Comparison of ENCODE assay signal across 13 cellular contexts in genomic region chr20:38270869-38271608, GRCh38. TPM values are rescaled to one million over a fixed set of nuclear protein-coding genes. Genes with fewer than 3 reads are reported as not detected.
A peak's percentile ranks its signal among the peaks of the same experiment; 100 is the strongest.
DNase-seq lines count a peak whose midpoint lies in the region; ATAC-seq and TF ChIP-seq lines count a peak whose summit lies in the region.
"Had no signal": no experiment of that assay in that cellular context is flagged by ENCODE, and none has a peak within 500 bp of the region (broad histone marks: within the 10 kb centered on the region; RNA-seq: fewer than 3 reads in every experiment).

No MANE protein-coding gene starts in this region.

- intact Hi-C loops in left ventricle myocardium inferior (cut with micrococcal nuclease) (no loop called here), head of caudate nucleus (cut with DNase I) (no loop called here)

- H3K27ac Mint-ChIP-seq in HFFc6, result peak overlapping the region; percentile 82
- H3K27ac Mint-ChIP-seq: activated B cell treated with CpG ODN at 0.5 μM for 24 hours; dendritic cell treated with granulocyte-macrophage colony-stimulating factor and Interleukin-4, amounts not matched to agents 40 ng/mL and 50 ng/mL, for 4 days; natural killer cell treated with Interleukin-12 subunit alpha and Interleukin-12 subunit beta and Interleukin-15 and Interleukin-18, amount 100 ng/mL, for 72 hours had no signal

- H3K27ac ChIP-seq in left ventricle myocardium inferior (replicated peaks), result peak overlapping the region; percentile 80

- peaks cover 21% of the 10 kb centered on the region for H3K36me3 Mint-ChIP-seq in HFFc6 (ENCODE audit: low read depth)
- H3K36me3 Mint-ChIP-seq: natural killer cell treated with Interleukin-12 subunit alpha and Interleukin-12 subunit beta and Interleukin-15 and Interleukin-18, amount 100 ng/mL, for 72 hours had no signal

- peaks cover 13% of the 10 kb centered on the region; the same call in 1 of the 2 replicates for H3K9me3 Mint-ChIP-seq in HFFc6
- H3K9me3 Mint-ChIP-seq: activated B cell treated with CpG ODN at 0.5 μM for 24 hours; dendritic cell treated with granulocyte-macrophage colony-stimulating factor and Interleukin-4, amounts not matched to agents 40 ng/mL and 50 ng/mL, for 4 days; natural killer cell treated with Interleukin-12 subunit alpha and Interleukin-12 subunit beta and Interleukin-15 and Interleukin-18, amount 100 ng/mL, for 72 hours had no signal

- ATAC-seq in GM19035 (IDR thresholded peaks at IDR 0.05; ENCODE audit: unreplicated experiment), result no peak
- ATAC-seq in GM21529 (IDR thresholded peaks at IDR 0.05; ENCODE audit: unreplicated experiment), result no peak
- ATAC-seq: stimulated activated naive CD8-positive, alpha-beta T cell treated with anti-CD3 and anti-CD28 coated beads, Interleukin-15, Interleukin-2, amounts not matched to agents 100 U/mL and 50 U/mL, for 24 hours had no signal

- peaks cover 36% of the 10 kb centered on the region for H3K4me1 ChIP-seq in left ventricle myocardium inferior

- no peaks in the 10 kb centered on the region for H3K27me3 ChIP-seq in left ventricle myocardium inferior (ENCODE audit: low read depth)

- H3K4me3 Mint-ChIP-seq in HFFc6, result peak overlapping the region; percentile 71
- H3K4me3 Mint-ChIP-seq: activated B cell treated with CpG ODN at 0.5 μM for 24 hours; dendritic cell treated with granulocyte-macrophage colony-stimulating factor and Interleukin-4, amounts not matched to agents 40 ng/mL and 50 ng/mL, for 4 days; natural killer cell treated with Interleukin-12 subunit alpha and Interleukin-12 subunit beta and Interleukin-15 and Interleukin-18, amount 100 ng/mL, for 72 hours had no signal

- no peaks in the 10 kb centered on the region; the same call in 1 of the 2 replicates for H3K27me3 Mint-ChIP-seq in HFFc6 (ENCODE audit: insufficient read depth)

- peak; percentile 89 for DNase-seq in HFFc6
- peak; percentile 96 for DNase-seq in astrocyte of the hippocampus (ENCODE audit: low read depth, low spot score)
- DNase-seq in left ventricle myocardium inferior, result peak; percentile 77
- DNase-seq in stromal cell of bone marrow (ENCODE audit: low read depth), result peak; percentile 97
- no peak for DNase-seq in head of caudate nucleus
- DNase-seq in NCI-H774 (lab: John Stamatoyannopoulos, UW), result no peak
- DNase-seq: activated B cell treated with CpG ODN at 0.5 μM for 24 hours; NCI-H1694 treated with DMSO at 0.1 percent for 48 hours; stimulated activated naive CD8-positive, alpha-beta T cell treated with anti-CD3 and anti-CD28 coated beads, Interleukin-15, Interleukin-2, amounts not matched to agents 100 U/mL and 50 U/mL, for 24 hours had no signal

- TF ChIP-seq CTCF in HFFc6 (IDR thresholded peaks at IDR 0.05), result no peak
- TF ChIP-seq CTCF in left ventricle myocardium inferior (IDR thresholded peaks at IDR 0.05; ENCODE audit: borderline replicate concordance), result peak; percentile 26

- peaks cover 68% of the 10 kb centered on the region for H3K4me1 Mint-ChIP-seq in HFFc6 (ENCODE audit: low read depth)
- H3K4me1 Mint-ChIP-seq: activated B cell treated with CpG ODN at 0.5 μM for 24 hours had no signal

- no peak overlapping the region for H3K4me3 ChIP-seq in left ventricle myocardium inferior

- no peaks in the 10 kb centered on the region for H3K36me3 ChIP-seq in left ventricle myocardium inferior

- peaks cover 10% of the 10 kb centered on the region for H3K9me3 ChIP-seq in left ventricle myocardium inferior (replicated peaks)

RNA-seq across cellular contexts. Expression of gene KIAA1755, which starts 10.5 kb away (rescaled TPM):
- 1 to 10 TPM; 1.2 to 4.4 (median 2.2) TPM for total RNA-seq in HFFc6 (2021; fragmentation: NEBNext Ultra II Directional; extraction: Animal tissue kit (Norgen Biotek cat#: 25700))
- 7.1 TPM for total RNA-seq in left ventricle myocardium inferior
- total RNA-seq: activated B cell treated with CpG ODN at 0.5 μM for 24 hours; natural killer cell treated with Interleukin-12 subunit alpha and Interleukin-12 subunit beta and Interleukin-15 and Interleukin-18, amount 100 ng/mL, for 72 hours had no signal

RNA-seq across cellular contexts. Expression of gene BPI, which starts 32.9 kb away (rescaled TPM):
- not detected for total RNA-seq in HFFc6 (2021; fragmentation: NEBNext Ultra II Directional; extraction: Animal tissue kit (Norgen Biotek cat#: 25700))
- total RNA-seq in left ventricle myocardium inferior, result not detected
- total RNA-seq: activated B cell treated with CpG ODN at 0.5 μM for 24 hours; natural killer cell treated with Interleukin-12 subunit alpha and Interleukin-12 subunit beta and Interleukin-15 and Interleukin-18, amount 100 ng/mL, for 72 hours had no signal

Comparison
In these comparisons a context has a peak if more than half of its experiments do, and no peak if none do; other contexts are left out.
1. DNase-seq: peak in HFFc6 (single experiment), astrocyte of the hippocampus (single experiment), left ventricle myocardium inferior (single experiment) and stromal cell of bone marrow (single experiment); none in head of caudate nucleus (0 of 42) and NCI-H774 (single experiment).